ENCODE assay signal across 20 cellular contexts in the genomic region with DNA sequence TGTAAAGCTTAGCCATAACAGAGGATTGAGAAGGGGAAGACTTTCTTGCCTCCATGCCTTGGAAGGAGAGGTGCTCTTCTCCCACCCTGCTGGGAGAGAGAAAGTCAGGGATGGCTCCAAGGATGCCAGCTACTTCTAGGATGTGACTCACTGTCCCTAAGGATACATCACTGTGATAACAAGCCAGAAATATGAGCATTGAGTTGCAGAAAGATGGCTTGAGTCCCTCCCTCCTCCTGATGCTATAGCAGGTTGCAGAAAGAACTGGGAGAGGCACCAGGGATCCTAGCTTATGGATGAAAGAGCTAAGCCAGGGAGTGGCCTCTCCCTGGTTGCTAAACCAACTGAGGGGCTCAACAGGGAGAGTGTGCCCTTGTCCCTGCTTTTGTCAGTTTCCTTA.
"Had no signal": no experiment of that assay in that cellular context is flagged by ENCODE, and none has a peak within 500 bp of the region (broad histone marks: within the 10 kb centered on the region; RNA-seq: fewer than 3 reads in every experiment).

No MANE protein-coding gene starts in this region.

- H3K4me1 Mint-ChIP-seq: activated CD8-positive, alpha-beta memory T cell treated with anti-CD3 and anti-CD28 coated beads, Interleukin-2, amount 10 ng/mL, durations not matched to agents 7 days and 5 days; memory B cell; stimulated activated naive B cell treated with anti-CD40 and anti-IgM and Interleukin-4, amounts not matched to agents 10 μg/mL and 1 μg/mL and 100 μg/mL, for 72 hours had no signal

- ATAC-seq: activated CD4-positive, CD25-positive, alpha-beta regulatory T cell treated with anti-CD3 and anti-CD28 coated beads, Interleukin-2, amount 50 U/mL, for 24 hours; activated CD8-positive, alpha-beta memory T cell treated with anti-CD3 and anti-CD28 coated beads, Interleukin-2, amount 10 ng/mL, durations not matched to agents 7 days and 5 days; activated naive CD4-positive, alpha-beta T cell treated with anti-CD3 and anti-CD28 coated beads, Interleukin-2, amount 50 U/mL, for 72 hours; activated T-cell treated with anti-CD3 and anti-CD28 coated beads, Interleukin-2, amount 50 U/mL, for 4 hours; heart left ventricle; left lobe of liver; sciatic nerve; stimulated activated naive B cell treated with anti-CD40 and anti-IgM and Interleukin-4, amounts not matched to agents 10 μg/mL and 1 μg/mL and 100 μg/mL, for 72 hours had no signal

- H3K9me3 ChIP-seq: breast epithelium, heart left ventricle, prostate gland had no signal

- H3K27ac Mint-ChIP-seq: activated CD8-positive, alpha-beta memory T cell treated with anti-CD3 and anti-CD28 coated beads, Interleukin-2, amount 10 ng/mL, durations not matched to agents 7 days and 5 days; activated naive CD4-positive, alpha-beta T cell treated with anti-CD3 and anti-CD28 coated beads, Interleukin-2, amount 50 U/mL, for 72 hours; memory B cell; nephron; stimulated activated naive B cell treated with anti-CD40 and anti-IgM and Interleukin-4, amounts not matched to agents 10 μg/mL and 1 μg/mL and 100 μg/mL, for 72 hours had no signal

- H3K4me3 Mint-ChIP-seq: activated CD8-positive, alpha-beta memory T cell treated with anti-CD3 and anti-CD28 coated beads, Interleukin-2, amount 10 ng/mL, durations not matched to agents 7 days and 5 days; activated T-cell treated with anti-CD3 and anti-CD28 coated beads, Interleukin-2, amount 50 U/mL, for 4 hours; memory B cell; nephron; stimulated activated naive B cell treated with anti-CD40 and anti-IgM and Interleukin-4, amounts not matched to agents 10 μg/mL and 1 μg/mL and 100 μg/mL, for 72 hours had no signal

- H3K36me3 ChIP-seq: breast epithelium, heart left ventricle, prostate gland had no signal

- H3K4me1 ChIP-seq: breast epithelium, heart left ventricle, prostate gland had no signal

- H3K36me3 Mint-ChIP-seq: activated CD8-positive, alpha-beta memory T cell treated with anti-CD3 and anti-CD28 coated beads, Interleukin-2, amount 10 ng/mL, durations not matched to agents 7 days and 5 days; activated naive CD4-positive, alpha-beta T cell treated with anti-CD3 and anti-CD28 coated beads, Interleukin-2, amount 50 U/mL, for 72 hours; memory B cell; stimulated activated naive B cell treated with anti-CD40 and anti-IgM and Interleukin-4, amounts not matched to agents 10 μg/mL and 1 μg/mL and 100 μg/mL, for 72 hours had no signal

- DNase-seq: activated CD4-positive, alpha-beta T cell treated with anti-CD3 and anti-CD28 coated beads, Interleukin-2, amount 50 U/mL, for 48 hours; activated CD8-positive, alpha-beta memory T cell treated with anti-CD3 and anti-CD28 coated beads, Interleukin-2, amount 10 ng/mL, durations not matched to agents 7 days and 5 days; activated effector memory CD4-positive, alpha-beta T cell treated with anti-CD3 and anti-CD28 coated beads, Interleukin-2, amount 50 U/mL, for 16 hours; activated T-cell treated with anti-CD3 and anti-CD28 coated beads, Interleukin-2, amount 50 U/mL, for 4 hours; heart left ventricle; islet precursor cell; stimulated activated CD4-positive, alpha-beta T cell treated with anti-CD3 and anti-CD28 coated beads, Interleukin-2, amount 100 ng/mL, for 24 hours; stimulated activated naive B cell treated with anti-CD40 and anti-IgM and Interleukin-4, amounts not matched to agents 10 μg/mL and 1 μg/mL and 100 μg/mL, for 72 hours; substantia nigra; trophoblast cell had no signal

- H3K27me3 ChIP-seq: breast epithelium, dorsolateral prefrontal cortex had no signal

- H3K9me3 Mint-ChIP-seq: activated naive CD4-positive, alpha-beta T cell treated with anti-CD3 and anti-CD28 coated beads, Interleukin-2, amount 50 U/mL, for 72 hours; activated T-cell treated with anti-CD3 and anti-CD28 coated beads, Interleukin-2, amount 50 U/mL, for 4 hours; memory B cell; stimulated activated naive B cell treated with anti-CD40 and anti-IgM and Interleukin-4, amounts not matched to agents 10 μg/mL and 1 μg/mL and 100 μg/mL, for 72 hours had no signal

- FAIRE-seq: frontal cortex had no signal

- H3K4me3 ChIP-seq: breast epithelium, dorsolateral prefrontal cortex, heart left ventricle, prostate gland had no signal

- H3K27ac ChIP-seq: breast epithelium, heart left ventricle, prostate gland had no signal
